1 cellular context compared by ENCODE assay signal in genomic region chr20:3786126-3786484, GRCh38.
A peak's percentile ranks its signal among the peaks of the same experiment; 100 is the strongest.
TF ChIP-seq lines count a peak whose summit lies in the region.

No MANE protein-coding gene starts in this region.

TF ChIP-seq in endothelial cell of umbilical vein, 7 proteins besides CTCF, POLR2A, EP300 and RAD21:
- TF ChIP-seq MAX (IDR thresholded peaks at IDR 0.05; ENCODE audit: insufficient read depth, insufficient read length) (peak; percentile 48), MYC (IDR thresholded peaks at IDR 0.05; ENCODE audit: low read depth, low read length) (no peak)
